In genomic region chr17:14901376-14901775, GRCh38 we compare ENCODE assay signal across 6 cellular contexts.
"Had no signal": no experiment of that assay in that cellular context is flagged by ENCODE, and none has a peak within 500 bp of the region (broad histone marks: within the 10 kb centered on the region; RNA-seq: fewer than 3 reads in every experiment).

No MANE protein-coding gene starts in this region.

- ATAC-seq: HepG2, K562 had no signal

- FAIRE-seq: HepG2, K562 had no signal

- H3K4me3 ChIP-seq: K562 had no signal

- DNase-seq: IMR-90, KBM-7, KG1 had no signal

- H3K27ac ChIP-seq: HL-60 had no signal
